8 cellular contexts compared by ENCODE assay signal in genomic region chr15:83559310-83559966, GRCh38.
DNase-seq lines count a peak whose midpoint lies in the region; ATAC-seq and FAIRE-seq lines count a peak whose summit lies in the region.

No MANE protein-coding gene starts in this region.

- ATAC-seq in GM18511 (IDR thresholded peaks at IDR 0.05; ENCODE audit: unreplicated experiment) (peak; percentile 55), left ventricle myocardium superior (peak; percentile 64), GM19467 (IDR thresholded peaks at IDR 0.05; ENCODE audit: unreplicated experiment) (no peak)

- FAIRE-seq in RCC 7860 (lab: Jason Lieb, UNC), result peak; percentile 78

- DNase-seq in Ammon's horn (ENCODE audit: low spot score) (peak; percentile 89), HS-27A (ENCODE audit: low read depth) (peak; percentile 45), RCC 7860 (ENCODE audit: low spot score) (peak; percentile 44), anterior cingulate cortex (lab: John Stamatoyannopoulos, UW) (peak in 50 of 58 donors; percentile 5 to 79 (median 45)), left ventricle myocardium superior (no peak), retina (peak; percentile 63)

- intact Hi-C loops in left ventricle myocardium superior (cut with micrococcal nuclease), result loop anchor here (2.0 kb wide), 1 partner anchor 121 kb away; no protein-coding TSS in a partner anchor
